Comparison of ENCODE assay signal across 7 cellular contexts in the genomic region with DNA sequence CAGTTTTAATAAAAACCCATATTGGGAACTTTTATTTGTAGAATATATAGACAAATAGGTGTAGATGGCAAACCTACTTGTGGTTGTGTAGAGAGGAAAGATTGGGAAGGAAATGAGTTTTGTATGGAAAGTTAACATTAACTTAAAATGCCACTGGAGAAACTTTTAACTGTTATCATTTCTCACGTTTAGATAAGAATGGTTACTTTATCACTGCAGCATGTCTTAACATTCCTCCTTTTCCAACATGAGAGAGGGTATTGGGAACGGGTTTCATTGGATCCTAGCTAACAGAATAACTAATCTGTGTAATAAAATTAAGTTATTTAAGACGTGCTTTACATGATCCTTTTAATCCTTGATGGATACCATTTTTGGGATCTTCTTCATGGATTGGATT. TPM values are rescaled to one million over a fixed set of nuclear protein-coding genes. Genes with fewer than 3 reads are reported as not detected.
DNase-seq lines count a peak whose midpoint lies in the region; ATAC-seq and TF ChIP-seq lines count a peak whose summit lies in the region.

No MANE protein-coding gene starts in this region.

- no peaks in the 10 kb centered on the region for H3K27me3 ChIP-seq in spleen (replicated peaks in 1 of 7)

- intact Hi-C loops in spleen (cut with DNase I; ENCODE audit: low total_unique reads), result no loop called here

- peak overlapping the region; percentile 100 for H3K4me3 Mint-ChIP-seq in HFFc6

- DNase-seq in HFFc6 (no peak), foreskin fibroblast (no peak), spleen (no peak), cortex of kidney (lab: John Stamatoyannopoulos, UW) (no peak), NCI-H1436 (lab: John Stamatoyannopoulos, UW) (no peak)

- no peaks in the 10 kb centered on the region for H3K9me3 Mint-ChIP-seq in HFFc6

- no peak for ATAC-seq in GM18867 (IDR thresholded peaks at IDR 0.05; ENCODE audit: unreplicated experiment)

- H3K9me3 ChIP-seq in spleen, result no peaks in the 10 kb centered on the region

- WGBS in spleen, 5 donors, result 25 to 32% (median 29%) methylated on average over 3 of the region's 3 CpGs

- H3K27ac ChIP-seq in spleen, result peak overlapping the region in 4 of 8 donors; percentile 0 to 100 (median 98)

- peaks cover 0 to 40% (median 2%) of the 10 kb centered on the region in 6 donors for H3K36me3 ChIP-seq in spleen

- peaks cover 24% of the 10 kb centered on the region for H3K36me3 Mint-ChIP-seq in HFFc6 (ENCODE audit: low read depth)

- peaks cover 21 to 71% (median 55%) of the 10 kb centered on the region in 6 donors for H3K4me1 ChIP-seq in spleen

- peak overlapping the region; percentile 76 for H3K4me3 ChIP-seq in WI38 (ENCODE audit: low read depth, low read length)
- peak overlapping the region; percentile 70 to 96 for H3K4me3 ChIP-seq in foreskin fibroblast (ENCODE audit: low read depth in 1 of 2, low read length in 2 of 2)
- peak overlapping the region in 6 of 8 donors; percentile 79 to 99 (median 90) for H3K4me3 ChIP-seq in spleen

- TF ChIP-seq POLR2A in spleen (IDR thresholded peaks at IDR 0.05), result no peak

- peak overlapping the region; percentile 99 for H3K27ac Mint-ChIP-seq in HFFc6

- no peak for TF ChIP-seq CTCF in HFFc6 (IDR thresholded peaks at IDR 0.05)
- TF ChIP-seq CTCF in WI38 (IDR thresholded peaks at IDR 0.05; ENCODE audit: low read depth, low read length), result no peak
- no peak for TF ChIP-seq CTCF in foreskin fibroblast (IDR thresholded peaks at IDR 0.05; ENCODE audit: low read depth, low read length)
- no peak for TF ChIP-seq CTCF in spleen (IDR thresholded peaks at IDR 0.05 in 8 of 11, conservative IDR thresholded peaks at IDR 0.05 in 3 of 11)

- H3K4me1 Mint-ChIP-seq in HFFc6 (ENCODE audit: low read depth), result peaks cover 59% of the 10 kb centered on the region

- peaks cover 6% of the 10 kb centered on the region; the same call in 1 of the 2 replicates for H3K27me3 Mint-ChIP-seq in HFFc6 (ENCODE audit: insufficient read depth)

RNA-seq across cellular contexts. Expression of a gene that starts 1.8 kb away (rescaled TPM):
- 10 to 100 TPM; 55.1 to 74.4 (median 66.1) TPM for total RNA-seq in HFFc6 (2021; fragmentation: NEBNext Ultra II Directional; extraction: Animal tissue kit (Norgen Biotek cat#: 25700))
- 100 to 1,000 TPM in 1 of 7 donors, 10 to 100 TPM in 6; 75.0 to 105 (median 84.8) TPM for total RNA-seq in spleen
- 10 to 100 TPM; 34.0 to 48.4 (median 40.2) TPM for polyA plus RNA-seq in spleen

RNA-seq across cellular contexts. Expression of a gene that starts 20.4 kb away (rescaled TPM):
- total RNA-seq in HFFc6 (2021; fragmentation: NEBNext Ultra II Directional; extraction: Animal tissue kit (Norgen Biotek cat#: 25700)), result 10 to 100 TPM in 5 of 6 experiments, 1 to 10 TPM in 1; 9.5 to 17.5 (median 14.0) TPM
- total RNA-seq in spleen, result 10 to 100 TPM in 3 of 7 donors, 1 to 10 TPM in 4; 4.3 to 12.9 (median 8.8) TPM
- 10 to 100 TPM; 21.2 to 26.2 (median 26.2) TPM for polyA plus RNA-seq in spleen
